In the genomic region with DNA sequence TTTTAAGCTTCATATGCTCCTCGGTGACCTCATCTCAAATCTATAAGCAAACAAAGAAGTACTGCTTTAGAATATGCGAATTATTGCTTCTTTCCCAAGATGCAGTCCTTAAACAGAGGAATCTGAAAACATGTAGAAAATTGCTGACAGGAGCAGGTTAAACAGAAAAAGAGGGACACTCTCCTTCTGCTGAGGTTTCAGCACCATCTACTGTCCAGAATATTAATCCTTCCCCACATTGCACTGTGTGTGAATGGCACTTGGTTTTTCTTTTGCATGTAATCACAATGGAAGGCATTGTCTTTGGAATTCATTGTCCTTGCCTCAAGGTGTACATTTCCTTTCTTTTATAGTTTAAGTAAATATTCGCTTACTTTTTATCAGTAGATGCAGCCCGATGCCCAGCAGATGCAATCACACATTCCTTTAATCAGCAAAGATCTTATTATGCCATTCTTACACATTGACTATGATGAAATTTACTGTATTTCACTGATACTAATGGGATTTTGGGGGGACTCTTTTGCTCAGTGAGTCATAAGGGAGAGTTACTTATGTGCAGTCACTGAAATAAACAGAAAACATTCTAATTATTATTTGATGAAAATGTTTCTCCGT, we compare ENCODE assay signal across 8 cellular contexts.
DNase-seq lines count a peak whose midpoint lies in the region; ATAC-seq, FAIRE-seq and TF ChIP-seq lines count a peak whose summit lies in the region.
"Had no signal": no experiment of that assay in that cellular context is flagged by ENCODE, and none has a peak within 500 bp of the region (broad histone marks: within the 10 kb centered on the region; RNA-seq: fewer than 3 reads in every experiment).

No MANE protein-coding gene starts in this region.

- H3K4me3 ChIP-seq in H1 (ENCODE audit: extremely low read depth in 1 of 4, insufficient read depth in 2 of 4, low read depth in 3 of 4, low read length in 4 of 4) (peak overlapping the region in 1 of 4 experiments; percentile 14; a peak in 1 of 8 replicates), neuronal stem cell (ENCODE audit: low read length in 2 of 2) (no peak overlapping the region)
- H3K4me3 ChIP-seq: SJSA1 had no signal

- H3K4ac ChIP-seq in H1 (replicated peaks; ENCODE audit: insufficient read length, low read depth, low read length) (no peak overlapping the region), neuronal stem cell (ENCODE audit: low read length) (no peak overlapping the region)

- no peak overlapping the region for H2BK120ac ChIP-seq in H1 (replicated peaks; ENCODE audit: low read depth, low read length)
- no peak overlapping the region for H2BK120ac ChIP-seq in neuronal stem cell (ENCODE audit: low read depth, low read length)

- H3K79me1 ChIP-seq in H1 (ENCODE audit: low read depth, low read length) (no peaks in the 10 kb centered on the region), neuronal stem cell (ENCODE audit: low read depth, low read length) (no peaks in the 10 kb centered on the region)

- CTCF ChIA-PET in H1 (lab: Charles Lee; ENCODE audit: partially characterized antibody): interaction anchor here (0.7 to 2.5 kb wide), 8 partner anchors 11 to 251 kb away, joined by 3 to 12 read pairs (median 4); no protein-coding TSS in a partner anchor

- H3K27me3 ChIP-seq in H1 (replicated peaks in 1 of 4; ENCODE audit: control insufficient read depth in 3 of 4, extremely low read depth in 1 of 4, insufficient read depth in 3 of 4, low read length in 3 of 4) (no peaks in the 10 kb centered on the region), neuronal stem cell (ENCODE audit: control insufficient read depth in 3 of 3, insufficient read depth in 3 of 3, low read depth in 1 of 3, low read length in 3 of 3) (peaks cover 0 to 5% (median 0%) of the 10 kb centered on the region in 3 experiments)
- H3K27me3 ChIP-seq: SJSA1 had no signal

- H3K14ac ChIP-seq in H1 (ENCODE audit: insufficient read length) (no peak overlapping the region), neuronal stem cell (ENCODE audit: low read length) (no peak overlapping the region)

- DNase-seq in NCI-H2227 treated with DMSO at 0.1 percent for 48 hours (lab: John Stamatoyannopoulos, UW): peak; percentile 46
- DNase-seq in H1 (ENCODE audit: low read depth in 1 of 2, low spot score in 2 of 2): no peak
- DNase-seq in neuronal stem cell (ENCODE audit: low spot score): peak; percentile 40
- DNase-seq in CD14-positive monocyte (ENCODE audit: low spot score): no peak

- FAIRE-seq in H1 (lab: Jason Lieb, UNC): peak; percentile 76

- H3K27ac Mint-ChIP-seq in CD14-positive monocyte: no peak overlapping the region

- H4K91ac ChIP-seq in H1 (replicated peaks; ENCODE audit: insufficient read length, low read length) (no peak overlapping the region), neuronal stem cell (ENCODE audit: low read depth, low read length, poor library complexity) (no peak overlapping the region)

- no peak overlapping the region for H4K5ac ChIP-seq in H1 (ENCODE audit: insufficient read length, low read depth, low read length)

- H3K23ac ChIP-seq in H1 (ENCODE audit: insufficient read length) (no peak overlapping the region), neuronal stem cell (ENCODE audit: low read depth, low read length, poor library complexity) (no peak overlapping the region)

- POLR2A ChIA-PET in H1 (lab: Charles Lee; ENCODE audit: partially characterized antibody): no interaction called here

- H3K56ac ChIP-seq in H1 (replicated peaks; ENCODE audit: insufficient read length, low read depth, low read length): no peak overlapping the region

- ATAC-seq in GM18861 (IDR thresholded peaks at IDR 0.05; ENCODE audit: unreplicated experiment) (peak; percentile 78), HG02885 (IDR thresholded peaks at IDR 0.05; ENCODE audit: poor library complexity, unreplicated experiment) (peak; percentile 68), HG03097 (IDR thresholded peaks at IDR 0.05; ENCODE audit: low FRiP score, unreplicated experiment) (no peak)

- H3K9me3 ChIP-seq in H1 (ENCODE audit: insufficient read depth in 2 of 2, low read depth in 1 of 2, low read length in 1 of 2) (no peaks in the 10 kb centered on the region), neuronal stem cell (replicated peaks in 1 of 2; ENCODE audit: control insufficient read depth in 2 of 2, insufficient read depth in 1 of 2, low read depth in 1 of 2, low read length in 2 of 2) (no peaks in the 10 kb centered on the region)
- H3K9me3 ChIP-seq: SJSA1 had no signal

- H3K4me1 Mint-ChIP-seq in CD14-positive monocyte: no peaks in the 10 kb centered on the region

- H3K18ac ChIP-seq in H1 (ENCODE audit: extremely low read depth, low read length) (no peak overlapping the region), neuronal stem cell (ENCODE audit: low read length) (no peak overlapping the region)

- no peaks in the 10 kb centered on the region for H3K36me3 Mint-ChIP-seq in CD14-positive monocyte

- no peaks in the 10 kb centered on the region for H4K20me1 ChIP-seq in H1 (replicated peaks in 1 of 2; ENCODE audit: control insufficient read depth in 1 of 2, insufficient read depth in 2 of 2, low read length in 2 of 2)

- H3K27ac ChIP-seq in H1 (ENCODE audit: low read depth, low read length) (no peak overlapping the region), neuronal stem cell (replicated peaks; ENCODE audit: low read length) (no peak overlapping the region)
- H3K27ac ChIP-seq: SJSA1 had no signal

- H3K27me3 Mint-ChIP-seq in CD14-positive monocyte (ENCODE audit: low read depth in 3 of 3): peaks cover 0 to 5% (median 2%) of the 10 kb centered on the region in 3 donors

- peaks cover 0 to 1% (median 0%) of the 10 kb centered on the region in 7 donors for H3K9me3 Mint-ChIP-seq in CD14-positive monocyte

- TF ChIP-seq EP300 in H1 (IDR thresholded peaks at IDR 0.05; ENCODE audit: borderline replicate concordance in 1 of 2, low read depth in 2 of 2, low read length in 2 of 2): no peak

- no peaks in the 10 kb centered on the region for H3K23me2 ChIP-seq in H1 (ENCODE audit: low read depth, low read length)

- intact Hi-C loops in CD14-positive monocyte (cut with micrococcal nuclease): no loop called here

- H2AFZ ChIP-seq in H1 (ENCODE audit: low read length): no peak overlapping the region
- H2AFZ ChIP-seq in neuronal stem cell (ENCODE audit: low read length): no peak overlapping the region

- H3K9ac ChIP-seq in H1 (replicated peaks in 1 of 4; ENCODE audit: extremely low read depth in 1 of 4, low read depth in 3 of 4, low read length in 3 of 4) (no peak overlapping the region), neuronal stem cell (ENCODE audit: low read depth, low read length, poor library complexity) (no peak overlapping the region)

- no peak overlapping the region for H2BK20ac ChIP-seq in H1 (ENCODE audit: low read length)

- H2BK5ac ChIP-seq in H1 (ENCODE audit: low read depth, low read length) (no peak overlapping the region), neuronal stem cell (ENCODE audit: low read length) (no peak overlapping the region)

- H2BK12ac ChIP-seq in H1 (ENCODE audit: low read depth, low read length) (no peak overlapping the region), neuronal stem cell (ENCODE audit: low read length) (no peak overlapping the region)

- no peaks in the 10 kb centered on the region for H3K79me2 ChIP-seq in H1 (ENCODE audit: control insufficient read depth in 1 of 2, insufficient read depth in 2 of 2, low read length in 2 of 2)

- TF ChIP-seq RAD21 in H1 (IDR thresholded peaks at IDR 0.05 in 1 of 2, conservative IDR thresholded peaks at IDR 0.05 in 1 of 2; ENCODE audit: low read depth in 2 of 2, low read length in 2 of 2): peak; percentile 88 to 91

- no peak overlapping the region for H2BK15ac ChIP-seq in H1 (ENCODE audit: low read length)
- no peak overlapping the region for H2BK15ac ChIP-seq in neuronal stem cell (ENCODE audit: low read length)

- H4K8ac ChIP-seq in H1 (ENCODE audit: extremely low read depth, insufficient read depth, low read length): no peak overlapping the region
- no peak overlapping the region for H4K8ac ChIP-seq in neuronal stem cell (ENCODE audit: low read depth, low read length)

- 43% methylated on average over 5 of the region's 5 CpGs; no CpG with 5 or more reads in 1 of the 2 experiments for WGBS in H1 (ENCODE audit: extremely low coverage in 1 of 2, insufficient coverage in 1 of 2, insufficient read length in 1 of 2, insufficient replicate concordance in 2 of 2, low coverage in 1 of 2, low lambda C conversion rate in 2 of 2, missing lambda C conversion rate in 1 of 2), 2 experiments
- WGBS in neuronal stem cell (ENCODE audit: extremely low coverage in 2 of 2, insufficient read length in 2 of 2, insufficient replicate concordance in 1 of 2), 2 donors: no CpG with 5 or more reads among the region's 5 CpGs

- TF ChIP-seq CTCF in H1 (IDR thresholded peaks at IDR 0.05; ENCODE audit: control extremely low read depth in 1 of 3, insufficient read depth in 1 of 3, low read depth in 1 of 3, low read length in 3 of 3) (peak in 2 of 3 experiments; percentile 33 to 61; a peak in 2 of 4 replicates), CD14-positive monocyte (IDR thresholded peaks at IDR 0.05) (no peak)

- TF ChIP-seq POLR2A in H1 (IDR thresholded peaks at IDR 0.05; ENCODE audit: control extremely low read depth in 1 of 2, low read depth in 2 of 2, low read length in 2 of 2): no peak

- H3K36me3 ChIP-seq in H1 (ENCODE audit: control insufficient read depth in 2 of 4, insufficient read depth in 4 of 4, low read length in 3 of 4) (no peaks in the 10 kb centered on the region), neuronal stem cell (replicated peaks in 1 of 2; ENCODE audit: control insufficient read depth in 2 of 2, insufficient read depth in 2 of 2, low read length in 2 of 2) (no peaks in the 10 kb centered on the region)
- H3K36me3 ChIP-seq: SJSA1 had no signal

- no peak overlapping the region for H3K4me3 Mint-ChIP-seq in CD14-positive monocyte

- no peak overlapping the region for H2AK5ac ChIP-seq in H1 (ENCODE audit: low read depth, low read length)
- H2AK5ac ChIP-seq in neuronal stem cell (ENCODE audit: low read depth, low read length): no peak overlapping the region

- peak overlapping the region in 1 of 2 experiments; percentile 21; a peak in 1 of 4 replicates for H3K4me2 ChIP-seq in H1 (ENCODE audit: insufficient read depth in 1 of 2, low read depth in 2 of 2, low read length in 2 of 2)
- H3K4me2 ChIP-seq in neuronal stem cell (ENCODE audit: insufficient read depth, low read length, poor library complexity, severe bottlenecking): no peak overlapping the region

- peaks cover 0 to 17% (median 9%) of the 10 kb centered on the region in 4 experiments; a peak in 5 of 7 replicates for H3K4me1 ChIP-seq in H1 (replicated peaks in 1 of 4; ENCODE audit: control insufficient read depth in 3 of 4, insufficient read depth in 4 of 4, low read length in 3 of 4)
- H3K4me1 ChIP-seq in neuronal stem cell (ENCODE audit: control insufficient read depth in 2 of 2, insufficient read depth in 1 of 2, low read depth in 1 of 2, low read length in 2 of 2): peaks cover 0 to 3% of the 10 kb centered on the region in 2 donors
- H3K4me1 ChIP-seq: SJSA1 had no signal

TF ChIP-seq in H1, 55 proteins besides CTCF, POLR2A, EP300 and RAD21:
- TF ChIP-seq POU5F1 (IDR thresholded peaks at IDR 0.05; ENCODE audit: low read depth, low read length) (no peak), MAFK (IDR thresholded peaks at IDR 0.05; ENCODE audit: low read depth, low read length) (peak; percentile 88)

Comparison
In these comparisons a context has a peak if more than half of its experiments do, and no peak if none do; other contexts are left out.
1. DNase-seq: peak in NCI-H2227 treated with DMSO at 0.1 percent for 48 hours (single experiment) and neuronal stem cell (single experiment); none in H1 (0 of 2) and CD14-positive monocyte (single experiment).